ENCODE assay signal across 10 cellular contexts in genomic region chr5:134124289-134125194, GRCh38. TPM values are rescaled to one million over a fixed set of nuclear protein-coding genes. Genes with fewer than 3 reads are reported as not detected.
DNase-seq lines count a peak whose midpoint lies in the region; ATAC-seq and TF ChIP-seq lines count a peak whose summit lies in the region.
"Had no signal": no experiment of that assay in that cellular context is flagged by ENCODE, and none has a peak within 500 bp of the region (broad histone marks: within the 10 kb centered on the region; RNA-seq: fewer than 3 reads in every experiment).

No MANE protein-coding gene starts in this region.

- intact Hi-C loops in Right ventricle myocardium superior (cut with DNase I) (no loop called here), upper lobe of right lung (cut with DNase I) (no loop called here), body of pancreas (cut with DNase I) (no loop called here)

- peaks cover 0 to 42% of the 10 kb centered on the region in 2 donors for H3K4me1 ChIP-seq in right atrium auricular region
- peaks cover 33% of the 10 kb centered on the region for H3K4me1 ChIP-seq in upper lobe of right lung
- peaks cover 25% of the 10 kb centered on the region for H3K4me1 ChIP-seq in body of pancreas

- TF ChIP-seq CTCF in right atrium auricular region (IDR thresholded peaks at IDR 0.05) (no peak), fibroblast of the aortic adventitia (IDR thresholded peaks at IDR 0.05; ENCODE audit: insufficient read depth, low read length) (no peak), upper lobe of right lung (IDR thresholded peaks at IDR 0.05) (no peak), body of pancreas (IDR thresholded peaks at IDR 0.05) (no peak)

- H3K9me3 ChIP-seq in right atrium auricular region, result no peaks in the 10 kb centered on the region
- no peaks in the 10 kb centered on the region for H3K9me3 ChIP-seq in upper lobe of right lung
- H3K9me3 ChIP-seq in body of pancreas, result no peaks in the 10 kb centered on the region

- ATAC-seq in Right ventricle myocardium superior (ENCODE audit: poor library complexity) (no peak), upper lobe of right lung (no peak), GM18520 (IDR thresholded peaks at IDR 0.05; ENCODE audit: unreplicated experiment) (no peak), body of pancreas (no peak)

- DNase-seq in right atrium auricular region (ENCODE audit: low spot score), result no peak
- DNase-seq in Right ventricle myocardium superior, result no peak
- DNase-seq in T1000 (lab: John Stamatoyannopoulos, UW), result peak; percentile 83
- DNase-seq in fibroblast of the aortic adventitia (ENCODE audit: low read depth), result peak; percentile 83
- no peak for DNase-seq in upper lobe of right lung
- DNase-seq in SKM-1 (lab: John Stamatoyannopoulos, UW; ENCODE audit: unreplicated experiment), result no peak
- DNase-seq in body of pancreas, result no peak
- DNase-seq: SIG-M5 had no signal

- H3K36me3 ChIP-seq in right atrium auricular region (no peaks in the 10 kb centered on the region), upper lobe of right lung (no peaks in the 10 kb centered on the region), body of pancreas (replicated peaks in 1 of 2; ENCODE audit: insufficient read depth in 1 of 2, low read depth in 2 of 2) (no peaks in the 10 kb centered on the region)

- WGBS in body of pancreas, 2 donors, result 77 to 80% methylated on average over 6 to 10 of the region's 10 CpGs

- no peak for TF ChIP-seq POLR2A in body of pancreas (IDR thresholded peaks at IDR 0.05)

- no peaks in the 10 kb centered on the region for H3K27me3 ChIP-seq in right atrium auricular region
- no peaks in the 10 kb centered on the region for H3K27me3 ChIP-seq in upper lobe of right lung
- no peaks in the 10 kb centered on the region for H3K27me3 ChIP-seq in body of pancreas

- peak overlapping the region; percentile 56 to 75 for H3K27ac ChIP-seq in right atrium auricular region
- peak overlapping the region; percentile 42 for H3K27ac ChIP-seq in upper lobe of right lung
- H3K27ac ChIP-seq in body of pancreas, result no peak overlapping the region
- H3K27ac ChIP-seq: KMS-11 had no signal

- H3K4me3 ChIP-seq in right atrium auricular region (no peak overlapping the region), fibroblast of the aortic adventitia (ENCODE audit: low read depth, low read length) (no peak overlapping the region), upper lobe of right lung (no peak overlapping the region), body of pancreas (no peak overlapping the region)

RNA-seq across cellular contexts. Expression of gene TCF7, which starts 10.1 kb away (rescaled TPM):
- total RNA-seq in right atrium auricular region (1 to 10 TPM; 1.3 to 1.7 TPM), Right ventricle myocardium superior (2.2 TPM), fibroblast of the aortic adventitia (ENCODE audit: low replicate concordance) (1.1 and 16.8 TPM in 2 replicates), upper lobe of right lung (7.0 TPM), body of pancreas (1 to 10 TPM; 6.3 to 9.1 TPM)

RNA-seq across cellular contexts. Expression of gene SKP1, which starts 52.2 kb away (rescaled TPM):
- 100 to 1,000 TPM; 287 to 360 TPM for total RNA-seq in right atrium auricular region
- total RNA-seq in Right ventricle myocardium superior, result 424 TPM
- total RNA-seq in fibroblast of the aortic adventitia (ENCODE audit: low replicate concordance), result 271 and 349 TPM in 2 replicates
- total RNA-seq in upper lobe of right lung, result 234 TPM
- total RNA-seq in body of pancreas, result 10 to 100 TPM; 31.6 to 46.8 TPM

Comparison
In these comparisons a context has a peak if more than half of its experiments do, and no peak if none do; other contexts are left out.
1. DNase-seq: peak in T1000 (single experiment) and fibroblast of the aortic adventitia (single experiment); none in right atrium auricular region (single experiment), Right ventricle myocardium superior (single experiment), upper lobe of right lung (single experiment), SKM-1 (single experiment) and body of pancreas (0 of 4).
2. H3K27ac ChIP-seq: peak in right atrium auricular region (2 of 2) and upper lobe of right lung (single experiment); none in body of pancreas (0 of 4).